11 cellular contexts compared by ENCODE assay signal in genomic region chr6:11851405-11851804, GRCh38.
DNase-seq lines count a peak whose midpoint lies in the region; ATAC-seq, FAIRE-seq and TF ChIP-seq lines count a peak whose summit lies in the region.
"Had no signal": no experiment of that assay in that cellular context is flagged by ENCODE, and none has a peak within 500 bp of the region (broad histone marks: within the 10 kb centered on the region; RNA-seq: fewer than 3 reads in every experiment).

No MANE protein-coding gene starts in this region.

- no peaks in the 10 kb centered on the region for H3K36me3 Mint-ChIP-seq in nephron (ENCODE audit: low read depth)

- no peak overlapping the region for H3K4me3 ChIP-seq in GM12878
- H3K4me3 ChIP-seq: lung had no signal

- H3K79me2 ChIP-seq in GM12878 (ENCODE audit: control insufficient read depth, insufficient read depth, low read length), result no peaks in the 10 kb centered on the region

- ATAC-seq in GM12878 (peak; percentile 28; the same call in 2 of the 3 replicates), HG02840 (IDR thresholded peaks at IDR 0.05; ENCODE audit: low FRiP score, unreplicated experiment) (no peak), HG03108 (IDR thresholded peaks at IDR 0.05; ENCODE audit: unreplicated experiment) (no peak)

- WGBS in GM12878 (ENCODE audit: insufficient coverage, insufficient replicate concordance, low lambda C conversion rate, missing lambda C conversion rate), result 33% methylated on average over 4 of the region's 4 CpGs

- FAIRE-seq in GM12878 (lab: Jason Lieb, UNC), result no peak

- 0 out of 2 replicates have a peak, but pooled peaks have one; percentile 4 for TF ChIP-seq RAD21 in GM12878 (IDR thresholded peaks at IDR 0.05; ENCODE audit: insufficient read depth, low read depth, low read length)

- H3K27me3 Mint-ChIP-seq in nephron (ENCODE audit: low read depth), result no peaks in the 10 kb centered on the region

- CTCF ChIA-PET in GM12878 (lab: Yijun Ruan, JAX), result no interaction called here

- peak overlapping the region; percentile 87 for H3K27ac ChIP-seq in GM12878 (ENCODE audit: control insufficient read depth, insufficient read depth)

- no peak for TF ChIP-seq CTCF in GM12878 (IDR thresholded peaks at IDR 0.05 in 2 of 3, conservative IDR thresholded peaks at IDR 0.05 in 1 of 3; ENCODE audit: control insufficient read depth in 2 of 3, extremely low read depth in 1 of 3, insufficient read depth in 1 of 3, low read depth in 3 of 3, low read length in 3 of 3)
- TF ChIP-seq CTCF in nephron (IDR thresholded peaks at IDR 0.05; ENCODE audit: unreplicated experiment in 3 of 3), result no peak

- peaks cover 30% of the 10 kb centered on the region for H3K4me1 Mint-ChIP-seq in nephron

- SMC1A ChIA-PET in GM12878 (lab: Charles Lee; ENCODE audit: uncharacterized antibody, unreplicated experiment), result interaction anchor here (1.4 kb wide), 1 partner anchor 269 kb away, joined by 3 read pairs; no protein-coding TSS in a partner anchor

- peak overlapping the region; percentile 39 to 62 (median 54) for H3K27ac Mint-ChIP-seq in nephron

- POLR2A ChIA-PET in GM12878 (lab: Charles Lee), result no interaction called here

- no TSS peak for BruUV-seq in GM12878 (replicated peaks; lab: Mats Ljungman, UMichigan)

- RAD21 ChIA-PET in GM12878 (lab: Charles Lee; ENCODE audit: unreplicated experiment), result no interaction called here

- peak overlapping the region; percentile 62 for H2AFZ ChIP-seq in GM12878 (ENCODE audit: control insufficient read depth, low read depth, low read length)

- peaks cover 2% of the 10 kb centered on the region for H3K9me3 Mint-ChIP-seq in nephron

- peak; percentile 53; the same call in 1 of the 2 replicates for TF ChIP-seq POLR2A in GM12878 (IDR thresholded peaks at IDR 0.05; ENCODE audit: low read depth, low read length)

- H4K20me1 ChIP-seq in GM12878 (ENCODE audit: control insufficient read depth, insufficient read depth), result no peaks in the 10 kb centered on the region

- H3K9ac ChIP-seq in GM12878 (ENCODE audit: control insufficient read depth, insufficient read depth, low read length), result peak overlapping the region; percentile 42

- peaks cover 34% of the 10 kb centered on the region for H3K9me3 ChIP-seq in GM12878 (replicated peaks; ENCODE audit: control insufficient read depth, insufficient read depth, low read length)

- in situ Hi-C loops in Caki2 (cut with HindIII; ENCODE audit: low pct_unique_long_range_greater_than_20kb, low sequenced_read_pairs) (no loop called here), GM12878 (cut with MboI) (no loop called here)

- DNase-seq in Caki2 (ENCODE audit: low read depth), result peak; percentile 91
- peak; percentile 81 for DNase-seq in HS-27A (ENCODE audit: low read depth)
- no peak for DNase-seq in GM12878 (ENCODE audit: low read depth, low spot score)
- DNase-seq in T-helper 1 cell, result no peak
- DNase-seq in SW 1271 (lab: John Stamatoyannopoulos, UW), result no peak
- DNase-seq: activated T-cell treated with anti-CD3 and anti-CD28 coated beads, Interleukin-2, amount 50 U/mL, for 1 hour; cerebellar nuclear complex had no signal

- H3K4me2 ChIP-seq in GM12878 (ENCODE audit: control insufficient read depth, insufficient read depth), result peak overlapping the region; percentile 36

- intact Hi-C loops in GM12878 (cut with micrococcal nuclease; ENCODE audit: unreplicated experiment), result no loop called here

- peak overlapping the region in 1 of 3 experiments; percentile 11 for H3K4me3 Mint-ChIP-seq in nephron

- TF ChIP-seq EP300 in GM12878 (IDR thresholded peaks at IDR 0.05; ENCODE audit: borderline replicate concordance in 1 of 2, control insufficient read depth in 1 of 2, low read depth in 2 of 2, low read length in 2 of 2), result no peak

- H3K4me1 ChIP-seq in GM12878 (ENCODE audit: control insufficient read depth, insufficient read depth, low read length), result peaks cover 22% of the 10 kb centered on the region

- no peaks in the 10 kb centered on the region for H3K36me3 ChIP-seq in GM12878 (ENCODE audit: control insufficient read depth in 2 of 2, insufficient read depth in 2 of 2, low read length in 1 of 2)

- H3K27me3 ChIP-seq in GM12878 (replicated peaks in 1 of 2; ENCODE audit: control insufficient read depth in 2 of 2, insufficient read depth in 2 of 2, low read length in 1 of 2), result no peaks in the 10 kb centered on the region

TF ChIP-seq in GM12878, 131 proteins besides CTCF, POLR2A, EP300 and RAD21 (continues in another document):
- no peak for TF ChIP-seq RELB (IDR thresholded peaks at IDR 0.05; ENCODE audit: low read depth)
- TF ChIP-seq KDM1A (IDR thresholded peaks at IDR 0.05; ENCODE audit: borderline replicate concordance), result no peak
- 0 out of 4 replicates have a peak, but pooled peaks of 1 of the 2 experiments have one; percentile 11 for TF ChIP-seq ETV6 (conservative IDR thresholded peaks at IDR 0.05 in 1 of 2, IDR thresholded peaks at IDR 0.05 in 1 of 2; ENCODE audit: borderline replicate concordance in 1 of 2, low read depth in 1 of 2)
- TF ChIP-seq, protein P1, sequence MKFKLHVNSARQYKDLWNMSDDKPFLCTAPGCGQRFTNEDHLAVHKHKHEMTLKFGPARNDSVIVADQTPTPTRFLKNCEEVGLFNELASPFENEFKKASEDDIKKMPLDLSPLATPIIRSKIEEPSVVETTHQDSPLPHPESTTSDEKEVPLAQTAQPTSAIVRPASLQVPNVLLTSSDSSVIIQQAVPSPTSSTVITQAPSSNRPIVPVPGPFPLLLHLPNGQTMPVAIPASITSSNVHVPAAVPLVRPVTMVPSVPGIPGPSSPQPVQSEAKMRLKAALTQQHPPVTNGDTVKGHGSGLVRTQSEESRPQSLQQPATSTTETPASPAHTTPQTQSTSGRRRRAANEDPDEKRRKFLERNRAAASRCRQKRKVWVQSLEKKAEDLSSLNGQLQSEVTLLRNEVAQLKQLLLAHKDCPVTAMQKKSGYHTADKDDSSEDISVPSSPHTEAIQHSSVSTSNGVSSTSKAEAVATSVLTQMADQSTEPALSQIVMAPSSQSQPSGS (IDR thresholded peaks at IDR 0.05; ENCODE audit: low read length), result no peak
- no peak for TF ChIP-seq PAX5 (IDR thresholded peaks at IDR 0.05; ENCODE audit: borderline replicate concordance, low read depth, low read length)
- TF ChIP-seq, protein P2, sequence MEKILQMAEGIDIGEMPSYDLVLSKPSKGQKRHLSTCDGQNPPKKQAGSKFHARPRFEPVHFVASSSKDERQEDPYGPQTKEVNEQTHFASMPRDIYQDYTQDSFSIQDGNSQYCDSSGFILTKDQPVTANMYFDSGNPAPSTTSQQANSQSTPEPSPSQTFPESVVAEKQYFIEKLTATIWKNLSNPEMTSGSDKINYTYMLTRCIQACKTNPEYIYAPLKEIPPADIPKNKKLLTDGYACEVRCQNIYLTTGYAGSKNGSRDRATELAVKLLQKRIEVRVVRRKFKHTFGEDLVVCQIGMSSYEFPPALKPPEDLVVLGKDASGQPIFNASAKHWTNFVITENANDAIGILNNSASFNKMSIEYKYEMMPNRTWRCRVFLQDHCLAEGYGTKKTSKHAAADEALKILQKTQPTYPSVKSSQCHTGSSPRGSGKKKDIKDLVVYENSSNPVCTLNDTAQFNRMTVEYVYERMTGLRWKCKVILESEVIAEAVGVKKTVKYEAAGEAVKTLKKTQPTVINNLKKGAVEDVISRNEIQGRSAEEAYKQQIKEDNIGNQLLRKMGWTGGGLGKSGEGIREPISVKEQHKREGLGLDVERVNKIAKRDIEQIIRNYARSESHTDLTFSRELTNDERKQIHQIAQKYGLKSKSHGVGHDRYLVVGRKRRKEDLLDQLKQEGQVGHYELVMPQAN (conservative IDR thresholded peaks at IDR 0.05), result no peak
- TF ChIP-seq STAT3 (IDR thresholded peaks at IDR 0.05; ENCODE audit: low read depth, low read length), result no peak
- TF ChIP-seq HDAC6 (IDR thresholded peaks at IDR 0.05; ENCODE audit: unreplicated experiment), result no peak
- no peak; the same call in 1 of the 2 replicates for TF ChIP-seq FOXM1 (IDR thresholded peaks at IDR 0.05; ENCODE audit: low read depth, low read length)
- TF ChIP-seq CBX5 (IDR thresholded peaks at IDR 0.05; ENCODE audit: low read depth), result 0 out of 2 replicates have a peak, but pooled peaks have one; percentile 18
- TF ChIP-seq RAD51 (IDR thresholded peaks at IDR 0.05), result no peak
- TF ChIP-seq ZBED1 (IDR thresholded peaks at IDR 0.05; ENCODE audit: borderline replicate concordance), result peak; percentile 55; the same call in 1 of the 2 replicates
- no peak for TF ChIP-seq ATF3 (IDR thresholded peaks at IDR 0.05; ENCODE audit: borderline replicate concordance, extremely low read depth, low read depth, low read length)
- TF ChIP-seq PML (IDR thresholded peaks at IDR 0.05; ENCODE audit: low read length), result no peak
- TF ChIP-seq HDAC2 (IDR thresholded peaks at IDR 0.05), result no peak
- TF ChIP-seq KAT2A (conservative IDR thresholded peaks at IDR 0.05; ENCODE audit: control insufficient read depth, low read depth, low read length), result no peak
- TF ChIP-seq MXI1 (IDR thresholded peaks at IDR 0.05; ENCODE audit: low read depth, low read length), result no peak
- TF ChIP-seq NFIC (IDR thresholded peaks at IDR 0.05; ENCODE audit: low read depth, low read length), result peak; percentile 25; the same call in 1 of the 2 replicates
- no peak for TF ChIP-seq BCL11A (IDR thresholded peaks at IDR 0.05; ENCODE audit: low read depth, low read length)
- no peak for TF ChIP-seq IKZF2 (IDR thresholded peaks at IDR 0.05)
- no peak for TF ChIP-seq CHD1 (IDR thresholded peaks at IDR 0.05; ENCODE audit: low read depth, low read length)
- no peak for TF ChIP-seq CEBPB (IDR thresholded peaks at IDR 0.05; ENCODE audit: borderline replicate concordance in 1 of 2, low read depth in 2 of 2, low read length in 2 of 2)
- TF ChIP-seq CHD2 (IDR thresholded peaks at IDR 0.05; ENCODE audit: borderline replicate concordance, low read depth, low read length), result no peak

Comparison
In these comparisons a context has a peak if more than half of its experiments do, and no peak if none do; other contexts are left out.
1. DNase-seq: peak in Caki2 (single experiment) and HS-27A (single experiment); none in GM12878 (single experiment), T-helper 1 cell (0 of 5) and SW 1271 (0 of 2).